Comparison of ENCODE assay signal across 8 cellular contexts in the genomic region with DNA sequence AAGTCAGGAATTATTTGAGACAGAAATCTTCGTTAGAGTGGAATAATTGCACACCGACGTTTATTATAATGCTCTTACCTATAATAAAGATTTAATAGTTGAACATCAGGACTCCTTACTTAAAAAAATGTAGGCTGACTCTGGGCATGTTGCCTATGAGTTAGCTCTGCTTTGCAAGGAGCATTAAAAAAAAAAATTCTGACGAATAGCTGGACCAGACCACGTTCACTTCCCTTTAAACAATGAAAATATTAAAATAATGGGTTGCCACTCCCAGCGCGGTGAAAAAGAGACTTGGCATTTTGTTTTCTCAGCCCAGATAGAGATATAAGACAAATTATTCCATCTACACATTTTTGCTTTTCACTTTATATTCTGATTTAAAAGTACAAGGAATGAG. TPM values are rescaled to one million over a fixed set of nuclear protein-coding genes. Genes with fewer than 3 reads are reported as not detected.
A peak's percentile ranks its signal among the peaks of the same experiment; 100 is the strongest.
DNase-seq lines count a peak whose midpoint lies in the region; ATAC-seq and TF ChIP-seq lines count a peak whose summit lies in the region.

No MANE protein-coding gene starts in this region.

- no peaks in the 10 kb centered on the region for H4K20me1 ChIP-seq in H9 (ENCODE audit: control insufficient read depth, insufficient read depth, insufficient read length)

- no peak overlapping the region for H4K8ac ChIP-seq in H9 (replicated peaks; ENCODE audit: insufficient read length, low read depth, low read length)

- H3K4me1 Mint-ChIP-seq in H9: peaks cover 17 to 25% of the 10 kb centered on the region in 2 experiments
- peaks cover 31% of the 10 kb centered on the region for H3K4me1 Mint-ChIP-seq in activated naive CD8-positive, alpha-beta T cell treated with anti-CD3 and anti-CD28 coated beads, Interleukin-2, amount 10 ng/mL, durations not matched to agents 7 days and 5 days

- no peak overlapping the region for H2BK15ac ChIP-seq in H9 (ENCODE audit: low read depth, low read length)

- H3K23ac ChIP-seq in H9 (ENCODE audit: insufficient read length, low read depth, low read length): no peak overlapping the region

- POLR2A ChIA-PET in activated naive CD8-positive, alpha-beta T cell treated with anti-CD3 and anti-CD28 coated beads, Interleukin-2, amount 10 ng/mL, durations not matched to agents 7 days and 5 days (lab: Charles Lee): interaction anchor here (1.0 to 4.7 kb wide), 4 partner anchors 45 to 173 kb away, joined by 3 to 38 read pairs (median 10); partner anchors contain the start of genes KLHL28, MIS18BP1, PRPF39 and TOGARAM1

- H3K9ac ChIP-seq in H9 (ENCODE audit: extremely low read depth, insufficient read length, low read length) (peak overlapping the region; percentile 69), subcutaneous abdominal adipose tissue (ENCODE audit: low read length in 5 of 5) (peak overlapping the region; percentile 50 to 98 (median 79))

- no peak overlapping the region for H3T11ph ChIP-seq in H9 (ENCODE audit: low read length)

- H2AK5ac ChIP-seq in H9 (ENCODE audit: insufficient read length, low read length): no peak overlapping the region

- H3K27me3 ChIP-seq in ACC112 (ENCODE audit: insufficient read depth, low read length) (no peaks in the 10 kb centered on the region), H9 (ENCODE audit: insufficient read depth, low read length) (no peaks in the 10 kb centered on the region), subcutaneous abdominal adipose tissue (ENCODE audit: control insufficient read depth in 5 of 5, insufficient read depth in 4 of 5, low read length in 5 of 5) (no peaks in the 10 kb centered on the region)

- WGBS in H9 (ENCODE audit: extremely low coverage, insufficient read length, low lambda C conversion rate): no CpG with 5 or more reads among the region's 7 CpGs

- H2AFZ ChIP-seq in ACC112 (ENCODE audit: low read length, unreplicated experiment): peak overlapping the region; percentile 96
- peak overlapping the region; percentile 93 for H2AFZ ChIP-seq in H9 (ENCODE audit: low read length)

- no peak for ATAC-seq in activated naive CD8-positive, alpha-beta T cell treated with anti-CD3 and anti-CD28 coated beads, Interleukin-2, amount 10 ng/mL, durations not matched to agents 7 days and 5 days (ENCODE audit: low read depth)
- no peak for ATAC-seq in HG02870 (IDR thresholded peaks at IDR 0.05; ENCODE audit: unreplicated experiment)

- H3K36me3 Mint-ChIP-seq in H9 (ENCODE audit: insufficient read depth in 1 of 3, low read depth in 3 of 3): peaks cover 0 to 3% (median 2%) of the 10 kb centered on the region in 3 experiments; a peak in 1 of 7 replicates
- H3K36me3 Mint-ChIP-seq in activated naive CD8-positive, alpha-beta T cell treated with anti-CD3 and anti-CD28 coated beads, Interleukin-2, amount 10 ng/mL, durations not matched to agents 7 days and 5 days: peaks cover 5% of the 10 kb centered on the region

- no peak overlapping the region for H4K5ac ChIP-seq in H9 (ENCODE audit: insufficient read length, low read depth, low read length)

- no peak overlapping the region for H3K4ac ChIP-seq in H9 (ENCODE audit: low read depth, low read length)

- no peaks in the 10 kb centered on the region for H3K27me3 Mint-ChIP-seq in H9 (ENCODE audit: low read depth)
- no peaks in the 10 kb centered on the region for H3K27me3 Mint-ChIP-seq in activated naive CD8-positive, alpha-beta T cell treated with anti-CD3 and anti-CD28 coated beads, Interleukin-2, amount 10 ng/mL, durations not matched to agents 7 days and 5 days

- H3K27ac Mint-ChIP-seq in H9: peak overlapping the region; percentile 98 to 99 (median 98); a peak in 5 of 7 replicates
- H3K27ac Mint-ChIP-seq in activated naive CD8-positive, alpha-beta T cell treated with anti-CD3 and anti-CD28 coated beads, Interleukin-2, amount 10 ng/mL, durations not matched to agents 7 days and 5 days: peak overlapping the region; percentile 100

- H3K9me3 Mint-ChIP-seq in H9: no peaks in the 10 kb centered on the region
- H3K9me3 Mint-ChIP-seq in activated naive CD8-positive, alpha-beta T cell treated with anti-CD3 and anti-CD28 coated beads, Interleukin-2, amount 10 ng/mL, durations not matched to agents 7 days and 5 days: no peaks in the 10 kb centered on the region

- H3K23me2 ChIP-seq in H9 (ENCODE audit: insufficient read length, low read depth, low read length, poor library complexity, severe bottlenecking): peaks cover 2% of the 10 kb centered on the region

- H3K4me1 ChIP-seq in ACC112 (ENCODE audit: control insufficient read depth, insufficient read depth, low read length, unreplicated experiment) (peaks cover 16% of the 10 kb centered on the region), H9 (ENCODE audit: insufficient read depth, low read length) (no peaks in the 10 kb centered on the region), subcutaneous abdominal adipose tissue (ENCODE audit: control insufficient read depth in 5 of 5, insufficient read depth in 5 of 5, low read length in 5 of 5) (peaks cover 3 to 33% (median 29%) of the 10 kb centered on the region in 5 donors)

- no peak overlapping the region for H3K56ac ChIP-seq in H9 (ENCODE audit: insufficient read length, low read depth, low read length)

- H2BK12ac ChIP-seq in H9 (ENCODE audit: insufficient read length, low read depth, low read length): no peak overlapping the region

- H3K4me3 Mint-ChIP-seq in H9: peak overlapping the region; percentile 99 to 100
- H3K4me3 Mint-ChIP-seq in activated naive CD8-positive, alpha-beta T cell treated with anti-CD3 and anti-CD28 coated beads, Interleukin-2, amount 10 ng/mL, durations not matched to agents 7 days and 5 days: peak overlapping the region; percentile 100

- no peak overlapping the region for H2BK5ac ChIP-seq in H9 (ENCODE audit: insufficient read length, low read length)

- H3K27ac ChIP-seq in ACC112 (ENCODE audit: low read depth, low read length) (peak overlapping the region; percentile 66), H9 (ENCODE audit: insufficient read length, low read depth, low read length) (no peak overlapping the region), subcutaneous abdominal adipose tissue (ENCODE audit: low read depth, low read length) (peak overlapping the region; percentile 94)

- H2BK20ac ChIP-seq in H9 (ENCODE audit: low read depth, low read length, poor library complexity, severe bottlenecking): no peak overlapping the region

- peak overlapping the region; percentile 91 for H3K4me2 ChIP-seq in H9 (ENCODE audit: insufficient read depth, insufficient read length, low read length)

- DNase-seq in H9 (no peak), iris pigment epithelial cell (ENCODE audit: low read depth) (peak; percentile 59), NCI-H187 treated with DMSO at 0.1 percent for 48 hours (lab: John Stamatoyannopoulos, UW) (no peak), amniotic stem cell (lab: John Stamatoyannopoulos, UW) (no peak)
- no peak for DNase-seq in activated naive CD8-positive, alpha-beta T cell treated with anti-CD3 and anti-CD28 coated beads, Interleukin-2, amount 10 ng/mL, durations not matched to agents 7 days and 5 days

- no peak for TF ChIP-seq CTCF in H9 (conservative IDR thresholded peaks at IDR 0.05)

- no peak overlapping the region for H3K14ac ChIP-seq in H9 (ENCODE audit: insufficient read depth, low read length)

- H4K91ac ChIP-seq in H9 (ENCODE audit: insufficient read length, low read depth, low read length): no peak overlapping the region

- no peaks in the 10 kb centered on the region for H3K36me3 ChIP-seq in ACC112 (ENCODE audit: insufficient read depth, low read length)
- no peaks in the 10 kb centered on the region for H3K36me3 ChIP-seq in subcutaneous abdominal adipose tissue (ENCODE audit: control insufficient read depth in 5 of 5, insufficient read depth in 5 of 5, low read length in 5 of 5)

- H3K9me3 ChIP-seq in H9 (ENCODE audit: control insufficient read depth, low read depth, low read length) (no peaks in the 10 kb centered on the region), subcutaneous abdominal adipose tissue (ENCODE audit: control insufficient read depth in 5 of 5, low read length in 5 of 5) (no peaks in the 10 kb centered on the region)

- peaks cover 72% of the 10 kb centered on the region for H3K79me2 ChIP-seq in ACC112 (ENCODE audit: control insufficient read depth, insufficient read depth, low read length, unreplicated experiment)
- H3K79me2 ChIP-seq in H9 (ENCODE audit: insufficient read depth, low read length): peaks cover 9% of the 10 kb centered on the region; the same call in 1 of the 2 replicates

- peaks cover 3% of the 10 kb centered on the region for H3K79me1 ChIP-seq in H9 (ENCODE audit: insufficient read depth, low read depth, low read length, poor library complexity, severe bottlenecking)

- no peak overlapping the region for H2BK120ac ChIP-seq in H9 (ENCODE audit: low read depth, low read length, poor library complexity, severe bottlenecking)

- peak overlapping the region; percentile 92 for H3K4me3 ChIP-seq in ACC112 (ENCODE audit: low read depth, low read length)
- H3K4me3 ChIP-seq in subcutaneous abdominal adipose tissue (ENCODE audit: low read depth in 1 of 5, low read length in 5 of 5): peak overlapping the region; percentile 86 to 100 (median 97)

- H3K18ac ChIP-seq in H9 (ENCODE audit: insufficient read length, low read depth, low read length): no peak overlapping the region

RNA-seq across cellular contexts. Expression of gene FANCM, which starts 0.5 kb away (rescaled TPM):
- total RNA-seq in H9 (2021): 9.1 and 11.9 TPM in 2 replicates
- total RNA-seq in activated naive CD8-positive, alpha-beta T cell treated with anti-CD3 and anti-CD28 coated beads, Interleukin-2, amount 10 ng/mL, durations not matched to agents 7 days and 5 days: 10 to 100 TPM; 15.0 to 17.7 TPM

RNA-seq across cellular contexts. Expression of gene FKBP3, which starts 0.9 kb away (rescaled TPM):
- total RNA-seq in H9 (2021): 154 and 157 TPM in 2 replicates
- total RNA-seq in activated naive CD8-positive, alpha-beta T cell treated with anti-CD3 and anti-CD28 coated beads, Interleukin-2, amount 10 ng/mL, durations not matched to agents 7 days and 5 days: 10 to 100 TPM; 65.7 to 67.1 TPM

RNA-seq across cellular contexts. Expression of gene PRPF39, which starts 51.3 kb away (rescaled TPM):
- total RNA-seq in H9 (2021): 57.2 and 59.8 TPM in 2 replicates
- total RNA-seq in activated naive CD8-positive, alpha-beta T cell treated with anti-CD3 and anti-CD28 coated beads, Interleukin-2, amount 10 ng/mL, durations not matched to agents 7 days and 5 days: 10 to 100 TPM; 54.8 to 56.8 TPM
